In the genomic region with DNA sequence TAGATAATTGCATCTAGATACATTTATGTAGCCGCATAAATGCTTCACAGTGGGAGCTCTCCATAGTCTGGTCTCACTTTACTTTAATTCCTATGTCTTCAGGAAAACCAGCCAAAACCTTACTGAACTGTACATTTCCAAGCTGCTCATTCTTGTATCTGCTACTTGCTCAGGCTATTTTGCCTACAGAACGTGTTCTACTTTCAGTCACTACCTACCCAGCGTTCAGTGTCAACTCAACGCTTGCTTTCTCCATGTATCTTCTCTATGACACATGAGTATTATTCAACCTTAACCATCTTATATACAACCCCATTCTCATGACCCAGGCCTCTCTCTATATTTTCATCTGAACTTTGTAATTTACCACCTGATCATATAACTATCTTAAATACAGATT, we compare ENCODE assay signal across 28 cellular contexts.
A peak's percentile ranks its signal among the peaks of the same experiment; 100 is the strongest.
DNase-seq lines count a peak whose midpoint lies in the region; ATAC-seq, FAIRE-seq and TF ChIP-seq lines count a peak whose summit lies in the region.
"Had no signal": no experiment of that assay in that cellular context is flagged by ENCODE, and none has a peak within 500 bp of the region (broad histone marks: within the 10 kb centered on the region; RNA-seq: fewer than 3 reads in every experiment).

No MANE protein-coding gene starts in this region.

- no peaks in the 10 kb centered on the region for H3K9me1 ChIP-seq in keratinocyte (ENCODE audit: control insufficient read depth, extremely low read depth, insufficient read depth, low read length)

- no peaks in the 10 kb centered on the region for H3K27me3 Mint-ChIP-seq in activated naive CD8-positive, alpha-beta T cell
- no peaks in the 10 kb centered on the region for H3K27me3 Mint-ChIP-seq in activated naive CD8-positive, alpha-beta T cell treated with anti-CD3 and anti-CD28 coated beads, Interleukin-2, amount 50 U/mL, for 24 hours

- H3K4me1 ChIP-seq in OCI-LY3 (ENCODE audit: low read length) (peaks cover 33% of the 10 kb centered on the region), keratinocyte (ENCODE audit: control insufficient read depth, extremely low read depth, insufficient read depth, low read length) (peaks cover 15% of the 10 kb centered on the region), skeletal muscle satellite cell (ENCODE audit: control insufficient read depth, insufficient read depth, low read length) (no peaks in the 10 kb centered on the region), small intestine (ENCODE audit: control insufficient read depth in 2 of 2, insufficient read depth in 1 of 2, low read depth in 1 of 2, low read length in 1 of 2) (peaks cover 4 to 9% of the 10 kb centered on the region in 2 donors)

- peaks cover 64% of the 10 kb centered on the region for H3K4me1 Mint-ChIP-seq in activated naive CD8-positive, alpha-beta T cell (ENCODE audit: low read depth)
- H3K4me1 Mint-ChIP-seq in activated naive CD8-positive, alpha-beta T cell treated with anti-CD3 and anti-CD28 coated beads, Interleukin-2, amount 50 U/mL, for 24 hours = peaks cover 56% of the 10 kb centered on the region

- H3K27me3 ChIP-seq in OCI-LY3 (ENCODE audit: low read depth, low read length) (no peaks in the 10 kb centered on the region), keratinocyte (ENCODE audit: control insufficient read depth, extremely low read depth, insufficient read depth, low read length) (no peaks in the 10 kb centered on the region), skeletal muscle satellite cell (ENCODE audit: control insufficient read depth, insufficient read depth, low read length) (no peaks in the 10 kb centered on the region), small intestine (ENCODE audit: control insufficient read depth in 2 of 2, insufficient read depth in 2 of 2, low read length in 2 of 2) (no peaks in the 10 kb centered on the region)
- H3K27me3 ChIP-seq: BE2C, foreskin keratinocyte, suprapubic skin had no signal

- peak overlapping the region; percentile 11; the same call in 1 of the 2 replicates for H3K27ac ChIP-seq in OCI-LY3 (ENCODE audit: low read length)
- H3K27ac ChIP-seq in keratinocyte (ENCODE audit: control insufficient read depth, insufficient read depth, low read length) = no peak overlapping the region
- H3K27ac ChIP-seq in small intestine (ENCODE audit: low read depth in 1 of 2, low read length in 1 of 2) = no peak overlapping the region
- H3K27ac ChIP-seq: foreskin keratinocyte, suprapubic skin had no signal

- H3K4me2 ChIP-seq in OCI-LY3 (ENCODE audit: low read length) (peak overlapping the region; percentile 30), keratinocyte (ENCODE audit: control insufficient read depth, extremely low read depth, insufficient read depth, low read depth, low read length) (peak overlapping the region; percentile 76), skeletal muscle satellite cell (ENCODE audit: low read length) (peak overlapping the region; percentile 22)

- H3K36me3 Mint-ChIP-seq in activated naive CD8-positive, alpha-beta T cell = peaks cover 9% of the 10 kb centered on the region
- H3K36me3 Mint-ChIP-seq in activated naive CD8-positive, alpha-beta T cell treated with anti-CD3 and anti-CD28 coated beads, Interleukin-2, amount 50 U/mL, for 24 hours (ENCODE audit: low read depth) = peaks cover 9% of the 10 kb centered on the region

- dilution Hi-C loops in keratinocyte (cut with MboI; ENCODE audit: extremely low pct_ligation_motif_present, low sequenced_read_pairs) = no loop called here

- H3K9me3 ChIP-seq in OCI-LY3 (ENCODE audit: insufficient read depth, low read length) (no peaks in the 10 kb centered on the region), keratinocyte (ENCODE audit: control insufficient read depth, low read depth, low read length) (no peaks in the 10 kb centered on the region), skeletal muscle satellite cell (replicated peaks; ENCODE audit: low read length) (no peaks in the 10 kb centered on the region), small intestine (ENCODE audit: control insufficient read depth, low read depth) (no peaks in the 10 kb centered on the region)
- H3K9me3 ChIP-seq: BE2C, Caco-2, suprapubic skin had no signal

- TF ChIP-seq CTCF in OCI-LY3 (IDR thresholded peaks at IDR 0.05; ENCODE audit: low read depth, low read length) = no peak
- no peak for TF ChIP-seq CTCF in keratinocyte (optimal IDR thresholded peaks at IDR 0.05 in 1 of 3, IDR thresholded peaks at IDR 0.05 in 1 of 3, conservative IDR thresholded peaks at IDR 0.05 in 1 of 3; ENCODE audit: extremely low read depth in 1 of 3, insufficient read depth in 2 of 3, low read length in 3 of 3)

- H4K20me1 ChIP-seq in OCI-LY3 (ENCODE audit: insufficient read depth, low read length) = no peaks in the 10 kb centered on the region
- H4K20me1 ChIP-seq in keratinocyte (ENCODE audit: control insufficient read depth, extremely low read depth, insufficient read depth, low read length) = no peaks in the 10 kb centered on the region

- peaks cover 3% of the 10 kb centered on the region for H3K9me3 Mint-ChIP-seq in activated naive CD8-positive, alpha-beta T cell (ENCODE audit: low read depth)
- H3K9me3 Mint-ChIP-seq in activated naive CD8-positive, alpha-beta T cell treated with anti-CD3 and anti-CD28 coated beads, Interleukin-2, amount 50 U/mL, for 24 hours = no peaks in the 10 kb centered on the region
- H3K9me3 Mint-ChIP-seq: activated naive CD4-positive, alpha-beta T cell treated with anti-CD3 and anti-CD28 coated beads for 36 hours; activated T-cell treated with anti-CD3 and anti-CD28 coated beads, Interleukin-2, amount 50 U/mL, for 72 hours had no signal

- no peaks in the 10 kb centered on the region for H3K36me3 ChIP-seq in OCI-LY3 (replicated peaks; ENCODE audit: low read depth, low read length)
- no peaks in the 10 kb centered on the region for H3K36me3 ChIP-seq in keratinocyte (ENCODE audit: control insufficient read depth in 2 of 2, extremely low read depth in 1 of 2, insufficient read depth in 2 of 2, low read length in 2 of 2)
- no peaks in the 10 kb centered on the region for H3K36me3 ChIP-seq in skeletal muscle satellite cell (ENCODE audit: insufficient read depth, low read length)
- H3K36me3 ChIP-seq in small intestine (ENCODE audit: control insufficient read depth in 2 of 2, insufficient read depth in 2 of 2, low read length in 2 of 2) = no peaks in the 10 kb centered on the region
- H3K36me3 ChIP-seq: BE2C, suprapubic skin had no signal

- H3K79me2 ChIP-seq in OCI-LY3 (ENCODE audit: low read length) (no peaks in the 10 kb centered on the region), keratinocyte (ENCODE audit: control insufficient read depth, insufficient read depth, low read length) (peaks cover 5% of the 10 kb centered on the region)

- H3K4me3 ChIP-seq in OCI-LY3 (ENCODE audit: low read length) = peak overlapping the region; percentile 11; the same call in 1 of the 2 replicates
- H3K4me3 ChIP-seq in keratinocyte (ENCODE audit: control insufficient read depth in 2 of 3, extremely low read depth in 1 of 3, insufficient read depth in 2 of 3, low read depth in 1 of 3, low read length in 3 of 3) = peak overlapping the region in 2 of 3 experiments; percentile 26 to 55
- no peak overlapping the region for H3K4me3 ChIP-seq in skeletal muscle satellite cell (ENCODE audit: low read length)
- H3K4me3 ChIP-seq in small intestine (ENCODE audit: low read depth in 1 of 2, low read length in 2 of 2) = no peak overlapping the region
- H3K4me3 ChIP-seq: suprapubic skin had no signal

- FAIRE-seq in keratinocyte (lab: Jason Lieb, UNC) = no peak
- FAIRE-seq in small intestine (lab: Jason Lieb, UNC) = no peak
- FAIRE-seq: A204.1, astrocyte, H54, HepG2, urothelium cell line had no signal

- peak overlapping the region; percentile 41 for H3K27ac Mint-ChIP-seq in activated naive CD8-positive, alpha-beta T cell
- no peak overlapping the region for H3K27ac Mint-ChIP-seq in activated naive CD8-positive, alpha-beta T cell treated with anti-CD3 and anti-CD28 coated beads, Interleukin-2, amount 50 U/mL, for 24 hours
- H3K27ac Mint-ChIP-seq: activated naive CD4-positive, alpha-beta T cell treated with anti-CD3 and anti-CD28 coated beads for 36 hours; activated T-cell treated with anti-CD3 and anti-CD28 coated beads, Interleukin-2, amount 50 U/mL, for 72 hours had no signal

- no peak for ATAC-seq in activated naive CD8-positive, alpha-beta T cell treated with anti-CD3 and anti-CD28 coated beads, Interleukin-2, amount 50 U/mL, for 24 hours
- ATAC-seq: activated T-cell treated with anti-CD3 and anti-CD28 coated beads, Interleukin-2, amount 50 U/mL, for 72 hours; foreskin keratinocyte; HepG2; SK-N-SH treated with all-trans-retinoic acid at 6 μM for 48 hours had no signal

- 88 to 97% (median 93%) methylated on average over 4 of the region's 4 CpGs for WGBS in small intestine, 3 donors

- 0 out of 2 replicates have a peak overlapping the region, but pooled peaks have one; percentile 4 for H3K9ac ChIP-seq in OCI-LY3 (ENCODE audit: low read length)
- H3K9ac ChIP-seq in keratinocyte (ENCODE audit: control insufficient read depth, extremely low read depth, insufficient read depth, low read length) = no peak overlapping the region
- no peak overlapping the region for H3K9ac ChIP-seq in skeletal muscle satellite cell (ENCODE audit: low read depth, low read length)

- no peak overlapping the region for H3K4me3 Mint-ChIP-seq in activated naive CD8-positive, alpha-beta T cell
- no peak overlapping the region for H3K4me3 Mint-ChIP-seq in activated naive CD8-positive, alpha-beta T cell treated with anti-CD3 and anti-CD28 coated beads, Interleukin-2, amount 50 U/mL, for 24 hours
- H3K4me3 Mint-ChIP-seq: activated naive CD4-positive, alpha-beta T cell treated with anti-CD3 and anti-CD28 coated beads for 36 hours had no signal

- DNase-seq in activated naive CD8-positive, alpha-beta T cell treated with anti-CD3 and anti-CD28 coated beads, Interleukin-2, amount 50 U/mL, for 24 hours = no peak
- no peak for DNase-seq in keratinocyte (ENCODE audit: low read depth, low spot score)
- DNase-seq in NK-92 (lab: John Stamatoyannopoulos, UW; ENCODE audit: unreplicated experiment) = no peak
- no peak for DNase-seq in small intestine
- DNase-seq in NCI-H2171 treated with DMSO at 0.1 percent for 48 hours (lab: John Stamatoyannopoulos, UW) = no peak
- DNase-seq: activated CD4-positive, alpha-beta T cell treated with anti-CD3 and anti-CD28 coated beads for 48 hours; activated naive CD4-positive, alpha-beta T cell treated with anti-CD3 and anti-CD28 coated beads for 36 hours; activated T-cell treated with anti-CD3 and anti-CD28 coated beads, Interleukin-2, amount 50 U/mL, for 72 hours; BE2C; Caco-2; central memory CD4-positive, alpha-beta T cell; DMS79 treated with DMSO at 0.1 percent for 48 hours; foreskin keratinocyte; hippocampal formation; NCI-H1092 treated with DMSO at 0.1 percent for 48 hours; NCI-H1930; NCI-H2227 treated with DMSO at 0.1 percent for 48 hours; occipital lobe had no signal

- no peak overlapping the region for H2AFZ ChIP-seq in OCI-LY3 (ENCODE audit: low read depth, low read length)
- H2AFZ ChIP-seq in keratinocyte (ENCODE audit: control insufficient read depth, low read length) = no peak overlapping the region

Comparison
In these comparisons a context has a peak if more than half of its experiments do, and no peak if none do; other contexts are left out.
1. H3K4me2 ChIP-seq: peak in every context shown above with its lines; median percentile 76 in keratinocyte; 30 in OCI-LY3; 22 in skeletal muscle satellite cell.
2. H3K4me3 ChIP-seq: peak in OCI-LY3 (single experiment) and keratinocyte (2 of 3); none in skeletal muscle satellite cell (single experiment) and small intestine (0 of 2).